In the genomic region with DNA sequence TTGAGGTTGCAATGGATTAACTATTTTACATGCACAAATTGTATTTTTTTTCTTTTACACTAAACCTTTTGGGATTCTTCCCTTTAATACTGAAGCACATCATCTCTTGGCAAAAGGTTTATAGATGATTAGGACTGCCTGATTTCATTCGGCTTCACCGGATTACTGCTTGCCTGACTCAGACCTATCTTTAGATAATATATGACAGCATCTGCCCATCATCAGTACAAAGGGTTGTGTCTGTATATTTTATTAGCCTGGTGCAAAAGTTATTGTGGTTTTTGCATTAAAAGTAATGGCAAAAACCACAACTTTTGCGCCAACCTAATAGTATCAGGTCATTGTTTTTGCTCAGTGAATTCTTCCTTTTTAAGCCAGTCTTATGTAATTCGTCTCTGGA, we compare ENCODE assay signal across 31 cellular contexts.
"Had no signal": no experiment of that assay in that cellular context is flagged by ENCODE, and none has a peak within 500 bp of the region (broad histone marks: within the 10 kb centered on the region; RNA-seq: fewer than 3 reads in every experiment).

No MANE protein-coding gene starts in this region.

- H3K27ac ChIP-seq: body of pancreas, epithelial cell of prostate, esophagus squamous epithelium, heart left ventricle, parathyroid adenoma, psoas muscle, sigmoid colon, stomach, thyroid gland, upper lobe of left lung, vagina had no signal

- H3K36me3 ChIP-seq: esophagus squamous epithelium, heart left ventricle, sigmoid colon, stomach, thyroid gland, upper lobe of left lung, vagina had no signal

- H2AFZ ChIP-seq: parathyroid adenoma had no signal

- H3K4me2 ChIP-seq: smooth muscle cell had no signal

- H3K27me3 ChIP-seq: body of pancreas, heart left ventricle, sigmoid colon, stomach, thyroid gland, upper lobe of left lung, vagina had no signal

- H3K9ac ChIP-seq: parathyroid adenoma had no signal

- DNase-seq: activated B cell treated with CpG ODN at 0.5 μM for 24 hours; activated CD4-positive, alpha-beta T cell treated with anti-CD3 and anti-CD28 coated beads for 36 hours; activated CD8-positive, alpha-beta memory T cell treated with anti-CD3 and anti-CD28 coated beads, Interleukin-2, amount 10 ng/mL, durations not matched to agents 7 days and 5 days; activated CD8-positive, alpha-beta T cell treated with anti-CD3 and anti-CD28 coated beads, Interleukin-2, amount 10 ng/mL, durations not matched to agents 7 days and 5 days; activated T-cell treated with anti-CD3 and anti-CD28 coated beads, Interleukin-2, amount 50 U/mL, for 48 hours; anterior cingulate cortex; body of pancreas; dermis blood vessel endothelial cell; effector CD4-positive, alpha-beta T cell; esophagus squamous epithelium; foreskin fibroblast; heart left ventricle; hypothalamus; immature natural killer cell; kidney; left colon; mammary epithelial cell; naive thymus-derived CD4-positive, alpha-beta T cell; psoas muscle; sigmoid colon; stimulated activated CD4-positive, alpha-beta T cell treated with anti-CD3 and anti-CD28 coated beads, Interleukin-2, amount 100 ng/mL, for 24 hours; stimulated activated naive B cell treated with anti-CD40 and anti-IgM and Interleukin-4, amounts not matched to agents 10 μg/mL and 1 μg/mL and 100 μg/mL, for 72 hours; stomach; T-helper 2 cell; thyroid gland; upper lobe of left lung had no signal

- ATAC-seq: activated CD4-positive, alpha-beta T cell treated with anti-CD3 and anti-CD28 coated beads for 36 hours; activated CD8-positive, alpha-beta memory T cell treated with anti-CD3 and anti-CD28 coated beads, Interleukin-2, amount 10 ng/mL, durations not matched to agents 7 days and 5 days; activated CD8-positive, alpha-beta T cell treated with anti-CD3 and anti-CD28 coated beads, Interleukin-2, amount 10 ng/mL, durations not matched to agents 7 days and 5 days; activated naive CD4-positive, alpha-beta T cell treated with anti-CD3 and anti-CD28 coated beads, Interleukin-2, amount 50 U/mL, for 72 hours; body of pancreas; heart left ventricle; left colon; naive thymus-derived CD4-positive, alpha-beta T cell; psoas muscle; stimulated activated naive B cell treated with anti-CD40 and anti-IgM and Interleukin-4, amounts not matched to agents 10 μg/mL and 1 μg/mL and 100 μg/mL, for 72 hours had no signal

- H3K4me3 ChIP-seq: body of pancreas, esophagus squamous epithelium, heart left ventricle, psoas muscle, sigmoid colon, smooth muscle cell, stomach, thyroid gland, upper lobe of left lung, vagina had no signal

- H3K9me3 ChIP-seq: body of pancreas, esophagus squamous epithelium, heart left ventricle, psoas muscle, sigmoid colon, stomach, thyroid gland, upper lobe of left lung, vagina had no signal

- H3K4me1 ChIP-seq: body of pancreas, esophagus squamous epithelium, heart left ventricle, parathyroid adenoma, psoas muscle, sigmoid colon, stomach, thyroid gland, upper lobe of left lung, vagina had no signal

- H3K79me2 ChIP-seq: parathyroid adenoma had no signal
